In genomic region chr12:80707126-80707829, GRCh38 we compare ENCODE assay signal across 18 cellular contexts. TPM values are rescaled to one million over a fixed set of nuclear protein-coding genes. Genes with fewer than 3 reads are reported as not detected.
A peak's percentile ranks its signal among the peaks of the same experiment; 100 is the strongest.
DNase-seq lines count a peak whose midpoint lies in the region; ATAC-seq and TF ChIP-seq lines count a peak whose summit lies in the region.
"Had no signal": no experiment of that assay in that cellular context is flagged by ENCODE, and none has a peak within 500 bp of the region (broad histone marks: within the 10 kb centered on the region; RNA-seq: fewer than 3 reads in every experiment).

Gene MYF6, plus strand, starts transcription at chr12:80707634. Its CDS starts 86 bp downstream, at chr12:80707720.

- no peak within 1 kb of the TSS for H3K27ac Mint-ChIP-seq in chondrocyte (ENCODE audit: unreplicated experiment)

- H3K36me3 ChIP-seq in H7 (replicated peaks; ENCODE audit: control insufficient read depth, insufficient read depth, low read length) (no peaks in the 10 kb centered on the region), kidney epithelial cell (ENCODE audit: control insufficient read depth, insufficient read depth, low read length) (no peaks in the 10 kb centered on the region), ascending aorta (no peaks in the 10 kb centered on the region)
- H3K36me3 ChIP-seq: BLaER1 had no signal

- intact Hi-C loops in ascending aorta (cut with DNase I) = no loop called here

- H3K9me3 ChIP-seq in ascending aorta = no peaks in the 10 kb centered on the region

- H3K9me3 Mint-ChIP-seq in chondrocyte (ENCODE audit: low read depth) = no peaks in the 10 kb centered on the region

- TF ChIP-seq CTCF in chondrocyte (IDR thresholded peaks at IDR 0.05) (no peak), kidney epithelial cell (IDR thresholded peaks at IDR 0.05; ENCODE audit: insufficient read depth, low read length, poor library complexity, severe bottlenecking) (no peak), ascending aorta (IDR thresholded peaks at IDR 0.05) (no peak)

- ATAC-seq in GM21619 (IDR thresholded peaks at IDR 0.05; ENCODE audit: unreplicated experiment) (no peak), HG03521 (IDR thresholded peaks at IDR 0.05; ENCODE audit: unreplicated experiment) (no peak), HG03139 (IDR thresholded peaks at IDR 0.05; ENCODE audit: unreplicated experiment) (no peak)
- ATAC-seq: PC-3 had no signal

- H3K4me1 ChIP-seq in ascending aorta = no peaks in the 10 kb centered on the region
- H3K4me1 ChIP-seq: BLaER1 had no signal

- H3K4me3 Mint-ChIP-seq in chondrocyte (ENCODE audit: unreplicated experiment) = peak within 1 kb of the TSS; percentile 70

- H3K27me3 Mint-ChIP-seq in chondrocyte (ENCODE audit: low read depth) = peaks cover 33% of the 10 kb centered on the region

- H3K27me3 ChIP-seq in H7 (ENCODE audit: control insufficient read depth, insufficient read depth, low read length) (peaks cover 82% of the 10 kb centered on the region), kidney epithelial cell (ENCODE audit: control insufficient read depth, insufficient read depth, low read length) (peaks cover 6% of the 10 kb centered on the region), ascending aorta (no peaks in the 10 kb centered on the region)
- H3K27me3 ChIP-seq: BLaER1 had no signal

- H3K4me1 Mint-ChIP-seq in chondrocyte (ENCODE audit: low read depth) = peaks cover 22% of the 10 kb centered on the region

- H3K27ac ChIP-seq in ascending aorta = no peak within 1 kb of the TSS
- H3K27ac ChIP-seq: BLaER1, epithelial cell of prostate had no signal

- no peak for DNase-seq in H7
- DNase-seq in chondrocyte (ENCODE audit: low spot score) = no peak
- DNase-seq in kidney epithelial cell (ENCODE audit: low read depth) = no peak
- no peak for DNase-seq in skeletal muscle cell (ENCODE audit: low read depth)
- no peak for DNase-seq in ascending aorta (ENCODE audit: low spot score in 2 of 2)
- DNase-seq: activated naive CD4-positive, alpha-beta T cell treated with Interleukin-2 at 50 U/mL for 16 hours; caudate nucleus; KBM-7; NCI-H1436 treated with DMSO at 0.1 percent for 48 hours; NCI-H510A; PC-3; stimulated activated CD4-positive, alpha-beta T cell treated with anti-CD3 and anti-CD28 coated beads, Interleukin-4, amount 100 ng/mL, for 1 hour had no signal

- H3K36me3 Mint-ChIP-seq in chondrocyte (ENCODE audit: low read depth) = peaks cover 4% of the 10 kb centered on the region

- H3K4me3 ChIP-seq in H7 (ENCODE audit: insufficient read depth, low read depth, low read length) (peak within 1 kb of the TSS; percentile 32), kidney epithelial cell (ENCODE audit: low read depth, low read length) (peak within 1 kb of the TSS; percentile 35), skeletal muscle cell (ENCODE audit: low read depth, low read length) (peak within 1 kb of the TSS; percentile 36), ascending aorta (no peak within 1 kb of the TSS)
- H3K4me3 ChIP-seq: BLaER1 had no signal

RNA-seq across cellular contexts. Expression of gene MYF6, which starts in this region (rescaled TPM):
- 0.11 TPM in 1 of 2 replicates, not detected in the other for total RNA-seq in H7 (2014; rRNA removed; shearing (Covaris generic))
- total RNA-seq in chondrocyte = not detected in 3 replicates
- total RNA-seq in kidney epithelial cell = not detected in 2 replicates
- total RNA-seq in ascending aorta = not detected
- total RNA-seq: PC-3, ureter had no signal

Comparison
In these comparisons a context has a peak if more than half of its experiments do, and no peak if none do; other contexts are left out.
1. H3K4me3 ChIP-seq: peak in H7 (single experiment), kidney epithelial cell (single experiment) and skeletal muscle cell (single experiment); none in ascending aorta (0 of 2).